In genomic region chr1:240956020-240956419, GRCh38 we compare ENCODE assay signal across 32 cellular contexts.
"Had no signal": no experiment of that assay in that cellular context is flagged by ENCODE, and none has a peak within 500 bp of the region (broad histone marks: within the 10 kb centered on the region; RNA-seq: fewer than 3 reads in every experiment).

No MANE protein-coding gene starts in this region.

- ATAC-seq: activated CD4-positive, alpha-beta T cell treated with anti-CD3 and anti-CD28 coated beads for 36 hours; activated CD8-positive, alpha-beta memory T cell treated with anti-CD3 and anti-CD28 coated beads, Interleukin-2, amount 10 ng/mL, durations not matched to agents 7 days and 5 days; activated CD8-positive, alpha-beta T cell treated with anti-CD3 and anti-CD28 coated beads, Interleukin-2, amount 10 ng/mL, durations not matched to agents 7 days and 5 days; activated naive CD4-positive, alpha-beta T cell treated with anti-CD3 and anti-CD28 coated beads, Interleukin-2, amount 50 U/mL, for 72 hours; activated T-cell treated with anti-CD3 and anti-CD28 coated beads, Interleukin-2, amount 50 U/mL, for 72 hours; gastroesophageal sphincter; T-helper 17 cell had no signal

- H3K36me3 ChIP-seq: ascending aorta, breast epithelium, cardiac muscle cell, colonic mucosa, esophagus squamous epithelium, gastroesophageal sphincter, WERI-Rb-1 had no signal

- H3K4me3 Mint-ChIP-seq: activated CD4-positive, alpha-beta memory T cell treated with anti-CD3 and anti-CD28 coated beads for 36 hours; activated CD4-positive, alpha-beta T cell treated with anti-CD3 and anti-CD28 coated beads for 36 hours; activated CD4-positive, alpha-beta T cell treated with anti-CD3 and anti-CD28 coated beads, Interleukin-2, amount 10 ng/mL, durations not matched to agents 24 days and 14 days; activated CD8-positive, alpha-beta memory T cell treated with anti-CD3 and anti-CD28 coated beads, Interleukin-2, amount 10 ng/mL, durations not matched to agents 7 days and 5 days; activated CD8-positive, alpha-beta T cell treated with anti-CD3 and anti-CD28 coated beads, Interleukin-2, amount 10 ng/mL, durations not matched to agents 7 days and 5 days; activated naive CD4-positive, alpha-beta T cell treated with anti-CD3 and anti-CD28 coated beads, Interleukin-2, amount 10 ng/mL, durations not matched to agents 7 days and 5 days; activated naive CD8-positive, alpha-beta T cell treated with anti-CD3 and anti-CD28 coated beads, Interleukin-2, amount 10 ng/mL, durations not matched to agents 7 days and 5 days; activated T-cell treated with anti-CD3 and anti-CD28 coated beads, Interleukin-2, amount 50 U/mL, for 72 hours; brain; T-helper 17 cell; T-helper 2 cell treated with Interferon-gamma antibody and Interleukin-4, amounts not matched to agents 5 μg/mL and 100 μg/mL, for 36 hours had no signal

- H3K27ac Mint-ChIP-seq: activated CD4-positive, alpha-beta memory T cell treated with anti-CD3 and anti-CD28 coated beads for 36 hours; activated CD4-positive, alpha-beta T cell treated with anti-CD3 and anti-CD28 coated beads for 36 hours; activated CD4-positive, alpha-beta T cell treated with anti-CD3 and anti-CD28 coated beads, Interleukin-2, amount 10 ng/mL, durations not matched to agents 24 days and 14 days; activated CD8-positive, alpha-beta memory T cell treated with anti-CD3 and anti-CD28 coated beads, Interleukin-2, amount 10 ng/mL, durations not matched to agents 7 days and 5 days; activated CD8-positive, alpha-beta T cell treated with anti-CD3 and anti-CD28 coated beads, Interleukin-2, amount 10 ng/mL, durations not matched to agents 7 days and 5 days; activated naive CD4-positive, alpha-beta T cell treated with anti-CD3 and anti-CD28 coated beads, Interleukin-2, amount 10 ng/mL, durations not matched to agents 7 days and 5 days; activated naive CD4-positive, alpha-beta T cell treated with anti-CD3 and anti-CD28 coated beads, Interleukin-2, amount 50 U/mL, for 72 hours; activated naive CD8-positive, alpha-beta T cell treated with anti-CD3 and anti-CD28 coated beads, Interleukin-2, amount 10 ng/mL, durations not matched to agents 7 days and 5 days; activated T-cell treated with anti-CD3 and anti-CD28 coated beads, Interleukin-2, amount 50 U/mL, for 72 hours; brain; T-helper 17 cell; T-helper 2 cell treated with Interferon-gamma antibody and Interleukin-4, amounts not matched to agents 5 μg/mL and 100 μg/mL, for 36 hours had no signal

- H3K36me3 Mint-ChIP-seq: activated CD4-positive, alpha-beta memory T cell treated with anti-CD3 and anti-CD28 coated beads for 36 hours; activated CD8-positive, alpha-beta memory T cell treated with anti-CD3 and anti-CD28 coated beads, Interleukin-2, amount 10 ng/mL, durations not matched to agents 7 days and 5 days; activated naive CD4-positive, alpha-beta T cell treated with anti-CD3 and anti-CD28 coated beads, Interleukin-2, amount 10 ng/mL, durations not matched to agents 7 days and 5 days; activated naive CD4-positive, alpha-beta T cell treated with anti-CD3 and anti-CD28 coated beads, Interleukin-2, amount 50 U/mL, for 72 hours; activated naive CD8-positive, alpha-beta T cell treated with anti-CD3 and anti-CD28 coated beads, Interleukin-2, amount 10 ng/mL, durations not matched to agents 7 days and 5 days; brain had no signal

- H3K9me3 Mint-ChIP-seq: activated CD4-positive, alpha-beta memory T cell treated with anti-CD3 and anti-CD28 coated beads for 36 hours; activated CD4-positive, alpha-beta T cell treated with anti-CD3 and anti-CD28 coated beads, Interleukin-2, amount 10 ng/mL, durations not matched to agents 24 days and 14 days; activated naive CD4-positive, alpha-beta T cell treated with anti-CD3 and anti-CD28 coated beads, Interleukin-2, amount 10 ng/mL, durations not matched to agents 7 days and 5 days; activated naive CD4-positive, alpha-beta T cell treated with anti-CD3 and anti-CD28 coated beads, Interleukin-2, amount 50 U/mL, for 72 hours; activated naive CD8-positive, alpha-beta T cell treated with anti-CD3 and anti-CD28 coated beads, Interleukin-2, amount 10 ng/mL, durations not matched to agents 7 days and 5 days; activated T-cell treated with anti-CD3 and anti-CD28 coated beads, Interleukin-2, amount 50 U/mL, for 72 hours; brain had no signal

- H3K9me3 ChIP-seq: ascending aorta, breast epithelium, colonic mucosa, esophagus squamous epithelium, gastroesophageal sphincter had no signal

- H3K27ac ChIP-seq: ascending aorta, breast epithelium, cardiac muscle cell, colonic mucosa, dorsolateral prefrontal cortex, epithelial cell of prostate, esophagus squamous epithelium, gastroesophageal sphincter, WERI-Rb-1 had no signal

- H3K4me3 ChIP-seq: ascending aorta, breast epithelium, cardiac muscle cell, colonic mucosa, dorsolateral prefrontal cortex, esophagus squamous epithelium, gastroesophageal sphincter had no signal

- H3K27me3 ChIP-seq: ascending aorta, breast epithelium, cardiac muscle cell, colonic mucosa, dorsolateral prefrontal cortex, esophagus squamous epithelium, gastroesophageal sphincter had no signal

- H3K4me1 Mint-ChIP-seq: activated CD4-positive, alpha-beta T cell treated with anti-CD3 and anti-CD28 coated beads for 36 hours; activated CD4-positive, alpha-beta T cell treated with anti-CD3 and anti-CD28 coated beads, Interleukin-2, amount 10 ng/mL, durations not matched to agents 24 days and 14 days; activated CD8-positive, alpha-beta memory T cell treated with anti-CD3 and anti-CD28 coated beads, Interleukin-2, amount 10 ng/mL, durations not matched to agents 7 days and 5 days; activated naive CD4-positive, alpha-beta T cell treated with anti-CD3 and anti-CD28 coated beads, Interleukin-2, amount 10 ng/mL, durations not matched to agents 7 days and 5 days; activated naive CD8-positive, alpha-beta T cell treated with anti-CD3 and anti-CD28 coated beads, Interleukin-2, amount 10 ng/mL, durations not matched to agents 7 days and 5 days; brain; T-helper 17 cell had no signal

- H3K4me1 ChIP-seq: ascending aorta, breast epithelium, colonic mucosa, esophagus squamous epithelium, gastroesophageal sphincter had no signal

- DNase-seq: activated CD4-positive, alpha-beta memory T cell treated with anti-CD3 and anti-CD28 coated beads for 36 hours; activated CD4-positive, alpha-beta T cell treated with anti-CD3 and anti-CD28 coated beads for 36 hours; activated CD4-positive, alpha-beta T cell treated with anti-CD3 and anti-CD28 coated beads, Interleukin-2, amount 10 ng/mL, durations not matched to agents 24 days and 14 days; activated CD4-positive, CD25-positive, alpha-beta regulatory T cell; activated CD4-positive, CD25-positive, alpha-beta regulatory T cell treated with anti-CD3 and anti-CD28 coated beads, Interleukin-2, amount 50 U/mL, for 72 hours; activated CD8-positive, alpha-beta memory T cell treated with anti-CD3 and anti-CD28 coated beads, Interleukin-2, amount 10 ng/mL, durations not matched to agents 7 days and 5 days; activated CD8-positive, alpha-beta memory T cell treated with anti-CD3 and anti-CD28 coated beads, Interleukin-2, amount 50 U/mL, for 4 hours; activated CD8-positive, alpha-beta T cell treated with anti-CD3 and anti-CD28 coated beads, Interleukin-2, amount 10 ng/mL, durations not matched to agents 7 days and 5 days; activated gamma-delta T cell; activated naive CD4-positive, alpha-beta T cell; activated naive CD4-positive, alpha-beta T cell treated with anti-CD3 and anti-CD28 coated beads, Interleukin-2, amount 10 ng/mL, durations not matched to agents 7 days and 5 days; activated naive CD8-positive, alpha-beta T cell treated with anti-CD3 and anti-CD28 coated beads, Interleukin-2, amount 10 ng/mL, durations not matched to agents 7 days and 5 days; activated T-cell treated with anti-CD3 and anti-CD28 coated beads, Interleukin-2, amount 50 U/mL, for 1 hour; activated T-cell treated with anti-CD3 and anti-CD28 coated beads, Interleukin-2, amount 50 U/mL, for 72 hours; central memory CD4-positive, alpha-beta T cell; cerebellar nuclear complex; colonic mucosa; dorsolateral prefrontal cortex; esophagus squamous epithelium; foreskin melanocyte; T-helper 1 cell; T-helper 17 cell; T1000; WERI-Rb-1 had no signal

- H3K27me3 Mint-ChIP-seq: activated CD4-positive, alpha-beta memory T cell treated with anti-CD3 and anti-CD28 coated beads for 36 hours; activated CD4-positive, alpha-beta T cell treated with anti-CD3 and anti-CD28 coated beads for 36 hours; activated CD4-positive, alpha-beta T cell treated with anti-CD3 and anti-CD28 coated beads, Interleukin-2, amount 10 ng/mL, durations not matched to agents 24 days and 14 days; activated CD8-positive, alpha-beta memory T cell treated with anti-CD3 and anti-CD28 coated beads, Interleukin-2, amount 10 ng/mL, durations not matched to agents 7 days and 5 days; activated naive CD4-positive, alpha-beta T cell treated with anti-CD3 and anti-CD28 coated beads, Interleukin-2, amount 10 ng/mL, durations not matched to agents 7 days and 5 days; activated naive CD8-positive, alpha-beta T cell treated with anti-CD3 and anti-CD28 coated beads, Interleukin-2, amount 10 ng/mL, durations not matched to agents 7 days and 5 days; T-helper 17 cell had no signal
